Comparison of ENCODE assay signal across 8 cellular contexts in genomic region chr18:3441290-3441689, GRCh38. TPM values are rescaled to one million over a fixed set of nuclear protein-coding genes. Genes with fewer than 3 reads are reported as not detected.
DNase-seq lines count a peak whose midpoint lies in the region; ATAC-seq, FAIRE-seq and TF ChIP-seq lines count a peak whose summit lies in the region.

No MANE protein-coding gene starts in this region.

- DNase-seq in ACHN, result peak; percentile 43
- no peak for DNase-seq in H54 (ENCODE audit: insufficient read length, low spot score)
- peak; percentile 34 for DNase-seq in iris pigment epithelial cell (ENCODE audit: low read depth)
- DNase-seq in stimulated activated CD4-positive, alpha-beta T cell treated with anti-CD3 and anti-CD28 coated beads, Interleukin-4, amount 100 ng/mL, for 24 hours, result no peak
- no peak for DNase-seq in activated T-cell treated with anti-CD3 and anti-CD28 coated beads, Interleukin-2, amount 50 U/mL, for 1 hour

- H3K4me3 Mint-ChIP-seq in activated T-helper 17 cell treated with anti-CD3 and anti-CD28 coated beads, Interleukin-2, amount 50 U/mL, for 72 hours, result no peak overlapping the region

- no peaks in the 10 kb centered on the region for H3K9me3 Mint-ChIP-seq in activated T-helper 17 cell treated with anti-CD3 and anti-CD28 coated beads, Interleukin-2, amount 50 U/mL, for 72 hours

- in situ Hi-C loops in ACHN (cut with HindIII; ENCODE audit: low pct_ligation_motif_present, low pct_unique_long_range_greater_than_20kb, low sequenced_read_pairs), result no loop called here

- H3K27me3 Mint-ChIP-seq in activated T-helper 17 cell treated with anti-CD3 and anti-CD28 coated beads, Interleukin-2, amount 50 U/mL, for 72 hours, result no peaks in the 10 kb centered on the region

- peak; percentile 40 for ATAC-seq in activated T-helper 17 cell treated with anti-CD3 and anti-CD28 coated beads, Interleukin-2, amount 50 U/mL, for 72 hours (replicated peaks)
- ATAC-seq in GM18498 (IDR thresholded peaks at IDR 0.05; ENCODE audit: unreplicated experiment) (no peak), GM19035 (IDR thresholded peaks at IDR 0.05; ENCODE audit: unreplicated experiment) (no peak)

- no peak for TF ChIP-seq POLR2A in H54 (IDR thresholded peaks at IDR 0.05; ENCODE audit: low read depth, low read length)

- no peaks in the 10 kb centered on the region for H3K36me3 Mint-ChIP-seq in activated T-helper 17 cell treated with anti-CD3 and anti-CD28 coated beads, Interleukin-2, amount 50 U/mL, for 72 hours (ENCODE audit: low read depth)

- H3K4me1 Mint-ChIP-seq in activated T-helper 17 cell treated with anti-CD3 and anti-CD28 coated beads, Interleukin-2, amount 50 U/mL, for 72 hours, result no peaks in the 10 kb centered on the region

- peak; percentile 60 for FAIRE-seq in H54 (lab: Jason Lieb, UNC)

- H3K27ac Mint-ChIP-seq in activated T-helper 17 cell treated with anti-CD3 and anti-CD28 coated beads, Interleukin-2, amount 50 U/mL, for 72 hours, result no peak overlapping the region

RNA-seq across cellular contexts. Expression of gene TGIF1, which starts 8.7 kb away (rescaled TPM):
- total RNA-seq in activated T-helper 17 cell treated with anti-CD3 and anti-CD28 coated beads, Interleukin-2, amount 50 U/mL, for 72 hours, result 10 to 100 TPM; 18.6 to 86.1 TPM

Comparison
In these comparisons a context has a peak if more than half of its experiments do, and no peak if none do; other contexts are left out.
1. DNase-seq: peak in ACHN (single experiment) and iris pigment epithelial cell (single experiment); none in H54 (single experiment), stimulated activated CD4-positive, alpha-beta T cell treated with anti-CD3 and anti-CD28 coated beads, Interleukin-4, amount 100 ng/mL, for 24 hours (single experiment) and activated T-cell treated with anti-CD3 and anti-CD28 coated beads, Interleukin-2, amount 50 U/mL, for 1 hour (single experiment).